1 cellular context compared by ENCODE assay signal in the genomic region with DNA sequence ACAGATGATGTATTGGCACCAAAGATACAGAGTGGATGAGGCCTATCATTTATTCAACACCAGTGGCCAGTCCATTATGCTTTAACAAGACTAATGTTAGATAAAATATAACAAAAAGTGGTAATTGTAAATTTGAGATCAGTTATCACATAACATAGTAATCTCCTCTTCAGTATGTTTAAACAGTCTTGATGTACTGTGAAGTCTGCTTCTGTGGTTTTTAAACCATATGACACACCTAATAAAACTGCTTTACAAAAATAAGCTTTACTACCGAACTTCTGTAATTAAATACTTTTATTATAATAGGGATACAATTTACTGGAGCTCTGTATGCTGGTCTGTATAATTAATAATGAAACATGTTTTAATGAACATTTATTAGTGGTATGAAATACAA.
TF ChIP-seq lines count a peak whose summit lies in the region.

No MANE protein-coding gene starts in this region.

TF ChIP-seq in IMR-90, 13 proteins besides CTCF, POLR2A, EP300 and RAD21 (continued from another document):
- TF ChIP-seq CHD1 (IDR thresholded peaks at IDR 0.05; ENCODE audit: low read depth, low read length) (no peak), FOS (IDR thresholded peaks at IDR 0.05; ENCODE audit: low read depth, low read length) (no peak), CEBPB (IDR thresholded peaks at IDR 0.05; ENCODE audit: low read depth, low read length) (no peak), BHLHE40 (IDR thresholded peaks at IDR 0.05; ENCODE audit: low read depth, low read length) (no peak), NFE2L2 (IDR thresholded peaks at IDR 0.05; ENCODE audit: low read depth, low read length) (no peak), MAFK (IDR thresholded peaks at IDR 0.05; ENCODE audit: low read depth, low read length) (no peak), RCOR1 (IDR thresholded peaks at IDR 0.05; ENCODE audit: insufficient replicate concordance, low read length) (no peak), SMC3 (IDR thresholded peaks at IDR 0.05; ENCODE audit: low read depth, low read length) (no peak), MXI1 (IDR thresholded peaks at IDR 0.05; ENCODE audit: borderline replicate concordance, low read depth, low read length) (no peak), MAZ (IDR thresholded peaks at IDR 0.05; ENCODE audit: borderline replicate concordance, low read depth, low read length) (no peak)
- TF ChIP-seq, protein P1, sequence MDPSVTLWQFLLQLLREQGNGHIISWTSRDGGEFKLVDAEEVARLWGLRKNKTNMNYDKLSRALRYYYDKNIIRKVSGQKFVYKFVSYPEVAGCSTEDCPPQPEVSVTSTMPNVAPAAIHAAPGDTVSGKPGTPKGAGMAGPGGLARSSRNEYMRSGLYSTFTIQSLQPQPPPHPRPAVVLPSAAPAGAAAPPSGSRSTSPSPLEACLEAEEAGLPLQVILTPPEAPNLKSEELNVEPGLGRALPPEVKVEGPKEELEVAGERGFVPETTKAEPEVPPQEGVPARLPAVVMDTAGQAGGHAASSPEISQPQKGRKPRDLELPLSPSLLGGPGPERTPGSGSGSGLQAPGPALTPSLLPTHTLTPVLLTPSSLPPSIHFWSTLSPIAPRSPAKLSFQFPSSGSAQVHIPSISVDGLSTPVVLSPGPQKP (IDR thresholded peaks at IDR 0.05; ENCODE audit: borderline replicate concordance, low read depth, low read length) = no peak
- TF ChIP-seq, protein P2, sequence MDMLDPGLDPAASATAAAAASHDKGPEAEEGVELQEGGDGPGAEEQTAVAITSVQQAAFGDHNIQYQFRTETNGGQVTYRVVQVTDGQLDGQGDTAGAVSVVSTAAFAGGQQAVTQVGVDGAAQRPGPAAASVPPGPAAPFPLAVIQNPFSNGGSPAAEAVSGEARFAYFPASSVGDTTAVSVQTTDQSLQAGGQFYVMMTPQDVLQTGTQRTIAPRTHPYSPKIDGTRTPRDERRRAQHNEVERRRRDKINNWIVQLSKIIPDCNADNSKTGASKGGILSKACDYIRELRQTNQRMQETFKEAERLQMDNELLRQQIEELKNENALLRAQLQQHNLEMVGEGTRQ (IDR thresholded peaks at IDR 0.05; ENCODE audit: low read depth, low read length) = no peak
